ENCODE assay signal across 1 cellular context in the genomic region with DNA sequence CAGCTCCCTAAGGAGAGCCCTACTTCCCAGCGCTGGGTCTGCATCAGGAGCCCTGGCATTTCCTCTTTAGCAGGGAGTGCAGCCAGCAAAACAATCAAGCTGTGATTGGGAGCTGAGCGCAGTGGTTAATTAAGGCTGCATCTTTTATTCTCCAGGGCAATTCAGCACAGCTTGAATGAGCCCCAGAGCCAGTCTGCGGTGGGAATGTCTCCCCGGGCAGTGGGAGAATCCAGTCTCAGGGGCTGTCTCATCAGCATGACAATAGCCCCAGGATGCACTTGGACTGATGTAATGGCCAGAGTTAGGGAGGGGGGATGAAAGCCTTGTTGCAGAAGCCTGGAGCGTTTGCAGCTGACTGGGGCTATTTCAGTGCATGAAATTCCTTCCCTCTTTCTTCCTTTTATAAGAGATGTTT.
TF ChIP-seq lines count a peak whose summit lies in the region.

No MANE protein-coding gene starts in this region.

TF ChIP-seq in WTC11, 78 proteins besides CTCF, POLR2A, EP300 and RAD21 (continued from another document and continues in another):
- TF ChIP-seq, protein P1, sequence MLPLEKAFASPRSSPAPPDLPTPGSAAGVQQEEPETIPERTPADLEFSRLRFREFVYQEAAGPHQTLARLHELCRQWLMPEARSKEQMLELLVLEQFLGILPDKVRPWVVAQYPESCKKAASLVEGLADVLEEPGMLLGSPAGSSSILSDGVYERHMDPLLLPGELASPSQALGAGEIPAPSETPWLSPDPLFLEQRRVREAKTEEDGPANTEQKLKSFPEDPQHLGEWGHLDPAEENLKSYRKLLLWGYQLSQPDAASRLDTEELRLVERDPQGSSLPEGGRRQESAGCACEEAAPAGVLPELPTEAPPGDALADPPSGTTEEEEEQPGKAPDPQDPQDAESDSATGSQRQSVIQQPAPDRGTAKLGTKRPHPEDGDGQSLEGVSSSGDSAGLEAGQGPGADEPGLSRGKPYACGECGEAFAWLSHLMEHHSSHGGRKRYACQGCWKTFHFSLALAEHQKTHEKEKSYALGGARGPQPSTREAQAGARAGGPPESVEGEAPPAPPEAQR (CRISPR knock-in tag; IDR thresholded peaks at IDR 0.05): no peak
- TF ChIP-seq, protein P2, sequence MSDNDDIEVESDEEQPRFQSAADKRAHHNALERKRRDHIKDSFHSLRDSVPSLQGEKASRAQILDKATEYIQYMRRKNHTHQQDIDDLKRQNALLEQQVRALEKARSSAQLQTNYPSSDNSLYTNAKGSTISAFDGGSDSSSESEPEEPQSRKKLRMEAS (CRISPR knock-in tag; IDR thresholded peaks at IDR 0.05): 0 out of 2 replicates have a peak, but pooled peaks have one; percentile 33
- TF ChIP-seq, protein P3, sequence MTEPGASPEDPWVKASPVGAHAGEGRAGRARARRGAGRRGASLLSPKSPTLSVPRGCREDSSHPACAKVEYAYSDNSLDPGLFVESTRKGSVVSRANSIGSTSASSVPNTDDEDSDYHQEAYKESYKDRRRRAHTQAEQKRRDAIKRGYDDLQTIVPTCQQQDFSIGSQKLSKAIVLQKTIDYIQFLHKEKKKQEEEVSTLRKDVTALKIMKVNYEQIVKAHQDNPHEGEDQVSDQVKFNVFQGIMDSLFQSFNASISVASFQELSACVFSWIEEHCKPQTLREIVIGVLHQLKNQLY (CRISPR knock-in tag; IDR thresholded peaks at IDR 0.05): no peak
- TF ChIP-seq, protein P4, sequence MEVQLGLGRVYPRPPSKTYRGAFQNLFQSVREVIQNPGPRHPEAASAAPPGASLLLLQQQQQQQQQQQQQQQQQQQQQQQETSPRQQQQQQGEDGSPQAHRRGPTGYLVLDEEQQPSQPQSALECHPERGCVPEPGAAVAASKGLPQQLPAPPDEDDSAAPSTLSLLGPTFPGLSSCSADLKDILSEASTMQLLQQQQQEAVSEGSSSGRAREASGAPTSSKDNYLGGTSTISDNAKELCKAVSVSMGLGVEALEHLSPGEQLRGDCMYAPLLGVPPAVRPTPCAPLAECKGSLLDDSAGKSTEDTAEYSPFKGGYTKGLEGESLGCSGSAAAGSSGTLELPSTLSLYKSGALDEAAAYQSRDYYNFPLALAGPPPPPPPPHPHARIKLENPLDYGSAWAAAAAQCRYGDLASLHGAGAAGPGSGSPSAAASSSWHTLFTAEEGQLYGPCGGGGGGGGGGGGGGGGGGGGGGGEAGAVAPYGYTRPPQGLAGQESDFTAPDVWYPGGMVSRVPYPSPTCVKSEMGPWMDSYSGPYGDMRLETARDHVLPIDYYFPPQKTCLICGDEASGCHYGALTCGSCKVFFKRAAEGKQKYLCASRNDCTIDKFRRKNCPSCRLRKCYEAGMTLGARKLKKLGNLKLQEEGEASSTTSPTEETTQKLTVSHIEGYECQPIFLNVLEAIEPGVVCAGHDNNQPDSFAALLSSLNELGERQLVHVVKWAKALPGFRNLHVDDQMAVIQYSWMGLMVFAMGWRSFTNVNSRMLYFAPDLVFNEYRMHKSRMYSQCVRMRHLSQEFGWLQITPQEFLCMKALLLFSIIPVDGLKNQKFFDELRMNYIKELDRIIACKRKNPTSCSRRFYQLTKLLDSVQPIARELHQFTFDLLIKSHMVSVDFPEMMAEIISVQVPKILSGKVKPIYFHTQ (CRISPR knock-in tag; IDR thresholded peaks at IDR 0.05): no peak
- TF ChIP-seq ETV6 (CRISPR knock-in tag; IDR thresholded peaks at IDR 0.05) (peak; percentile 82), ZNF219 (CRISPR knock-in tag; IDR thresholded peaks at IDR 0.05; ENCODE audit: borderline replicate concordance) (no peak; the same call in 1 of the 2 replicates), HMGA2 (CRISPR knock-in tag; IDR thresholded peaks at IDR 0.05) (no peak), MXD4 (CRISPR knock-in tag; IDR thresholded peaks at IDR 0.05; ENCODE audit: borderline replicate concordance) (no peak), NFE2L1 (CRISPR knock-in tag; IDR thresholded peaks at IDR 0.05) (no peak), SMAD4 (CRISPR knock-in tag; IDR thresholded peaks at IDR 0.05) (no peak), ZNF671 (CRISPR knock-in tag; IDR thresholded peaks at IDR 0.05) (no peak), TP53 (CRISPR knock-in tag; IDR thresholded peaks at IDR 0.05) (no peak), ZNF138 (CRISPR knock-in tag; conservative IDR thresholded peaks at IDR 0.05) (no peak), ZNF232 (CRISPR knock-in tag; IDR thresholded peaks at IDR 0.05) (no peak), CREB1 (CRISPR knock-in tag; IDR thresholded peaks at IDR 0.05) (no peak), ZNF396 (CRISPR knock-in tag; IDR thresholded peaks at IDR 0.05; ENCODE audit: borderline replicate concordance) (no peak), GTF2I (CRISPR knock-in tag; conservative IDR thresholded peaks at IDR 0.05) (no peak), CBFB (CRISPR knock-in tag; IDR thresholded peaks at IDR 0.05; ENCODE audit: low read depth) (peak; percentile 87; the same call in 1 of the 2 replicates), MYBL2 (CRISPR knock-in tag; IDR thresholded peaks at IDR 0.05) (no peak), TCF7 (CRISPR knock-in tag; IDR thresholded peaks at IDR 0.05; ENCODE audit: low read depth) (no peak)
- TF ChIP-seq, protein P5, sequence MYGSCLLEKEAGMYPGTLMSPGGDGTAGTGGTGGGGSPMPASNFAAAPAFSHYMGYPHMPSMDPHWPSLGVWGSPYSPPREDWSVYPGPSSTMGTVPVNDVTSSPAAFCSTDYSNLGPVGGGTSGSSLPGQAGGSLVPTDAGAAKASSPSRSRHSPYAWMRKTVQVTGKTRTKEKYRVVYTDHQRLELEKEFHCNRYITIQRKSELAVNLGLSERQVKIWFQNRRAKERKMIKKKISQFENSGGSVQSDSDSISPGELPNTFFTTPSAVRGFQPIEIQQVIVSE (CRISPR knock-in tag; IDR thresholded peaks at IDR 0.05; ENCODE audit: borderline replicate concordance): no peak
- TF ChIP-seq, protein P6, sequence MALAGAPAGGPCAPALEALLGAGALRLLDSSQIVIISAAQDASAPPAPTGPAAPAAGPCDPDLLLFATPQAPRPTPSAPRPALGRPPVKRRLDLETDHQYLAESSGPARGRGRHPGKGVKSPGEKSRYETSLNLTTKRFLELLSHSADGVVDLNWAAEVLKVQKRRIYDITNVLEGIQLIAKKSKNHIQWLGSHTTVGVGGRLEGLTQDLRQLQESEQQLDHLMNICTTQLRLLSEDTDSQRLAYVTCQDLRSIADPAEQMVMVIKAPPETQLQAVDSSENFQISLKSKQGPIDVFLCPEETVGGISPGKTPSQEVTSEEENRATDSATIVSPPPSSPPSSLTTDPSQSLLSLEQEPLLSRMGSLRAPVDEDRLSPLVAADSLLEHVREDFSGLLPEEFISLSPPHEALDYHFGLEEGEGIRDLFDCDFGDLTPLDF (CRISPR knock-in tag; IDR thresholded peaks at IDR 0.05): no peak
- TF ChIP-seq, protein P7, sequence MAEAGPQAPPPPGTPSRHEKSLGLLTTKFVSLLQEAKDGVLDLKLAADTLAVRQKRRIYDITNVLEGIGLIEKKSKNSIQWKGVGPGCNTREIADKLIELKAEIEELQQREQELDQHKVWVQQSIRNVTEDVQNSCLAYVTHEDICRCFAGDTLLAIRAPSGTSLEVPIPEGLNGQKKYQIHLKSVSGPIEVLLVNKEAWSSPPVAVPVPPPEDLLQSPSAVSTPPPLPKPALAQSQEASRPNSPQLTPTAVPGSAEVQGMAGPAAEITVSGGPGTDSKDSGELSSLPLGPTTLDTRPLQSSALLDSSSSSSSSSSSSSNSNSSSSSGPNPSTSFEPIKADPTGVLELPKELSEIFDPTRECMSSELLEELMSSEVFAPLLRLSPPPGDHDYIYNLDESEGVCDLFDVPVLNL (CRISPR knock-in tag; IDR thresholded peaks at IDR 0.05; ENCODE audit: borderline replicate concordance, low read depth): no peak
- TF ChIP-seq, protein P8, sequence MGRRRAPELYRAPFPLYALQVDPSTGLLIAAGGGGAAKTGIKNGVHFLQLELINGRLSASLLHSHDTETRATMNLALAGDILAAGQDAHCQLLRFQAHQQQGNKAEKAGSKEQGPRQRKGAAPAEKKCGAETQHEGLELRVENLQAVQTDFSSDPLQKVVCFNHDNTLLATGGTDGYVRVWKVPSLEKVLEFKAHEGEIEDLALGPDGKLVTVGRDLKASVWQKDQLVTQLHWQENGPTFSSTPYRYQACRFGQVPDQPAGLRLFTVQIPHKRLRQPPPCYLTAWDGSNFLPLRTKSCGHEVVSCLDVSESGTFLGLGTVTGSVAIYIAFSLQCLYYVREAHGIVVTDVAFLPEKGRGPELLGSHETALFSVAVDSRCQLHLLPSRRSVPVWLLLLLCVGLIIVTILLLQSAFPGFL (CRISPR knock-in tag; IDR thresholded peaks at IDR 0.05; ENCODE audit: borderline replicate concordance): no peak
- TF ChIP-seq, protein P9, sequence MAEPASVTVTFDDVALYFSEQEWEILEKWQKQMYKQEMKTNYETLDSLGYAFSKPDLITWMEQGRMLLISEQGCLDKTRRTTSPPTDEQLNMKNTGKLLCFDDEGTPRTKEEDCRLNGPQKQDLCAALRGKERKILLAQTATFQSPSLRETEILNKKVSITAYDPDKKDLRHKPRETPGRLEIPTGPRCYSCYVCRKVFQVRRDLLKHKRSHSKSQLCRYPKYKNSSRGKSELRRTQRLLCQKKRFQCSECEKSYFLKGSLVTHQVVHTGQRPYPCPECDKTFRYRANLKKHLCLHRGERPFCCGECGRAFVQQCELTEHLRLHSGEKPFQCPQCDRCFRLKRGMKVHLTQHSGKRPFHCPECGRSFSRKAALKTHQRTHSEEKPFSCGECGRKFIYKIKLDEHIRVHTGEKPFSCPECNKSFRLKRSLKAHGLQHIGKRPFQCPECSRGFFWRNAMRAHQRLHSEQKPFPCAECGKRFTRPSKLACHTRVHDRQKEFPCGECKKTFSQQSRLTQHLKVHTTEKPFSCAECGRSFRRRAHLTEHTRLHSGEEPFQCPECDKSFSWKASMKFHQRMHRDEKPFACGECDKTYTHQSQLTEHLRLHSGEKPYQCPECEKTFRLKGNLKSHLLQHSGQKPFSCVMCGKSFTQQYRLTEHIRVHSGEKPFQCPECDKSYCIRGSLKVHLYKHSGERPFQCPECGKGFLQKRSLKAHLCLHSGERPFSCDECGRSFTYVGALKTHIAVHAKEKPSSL (CRISPR knock-in tag; conservative IDR thresholded peaks at IDR 0.05): no peak
- TF ChIP-seq, protein P10, sequence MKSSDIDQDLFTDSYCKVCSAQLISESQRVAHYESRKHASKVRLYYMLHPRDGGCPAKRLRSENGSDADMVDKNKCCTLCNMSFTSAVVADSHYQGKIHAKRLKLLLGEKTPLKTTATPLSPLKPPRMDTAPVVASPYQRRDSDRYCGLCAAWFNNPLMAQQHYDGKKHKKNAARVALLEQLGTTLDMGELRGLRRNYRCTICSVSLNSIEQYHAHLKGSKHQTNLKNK (CRISPR knock-in tag; IDR thresholded peaks at IDR 0.05): no peak
- TF ChIP-seq, protein P11, sequence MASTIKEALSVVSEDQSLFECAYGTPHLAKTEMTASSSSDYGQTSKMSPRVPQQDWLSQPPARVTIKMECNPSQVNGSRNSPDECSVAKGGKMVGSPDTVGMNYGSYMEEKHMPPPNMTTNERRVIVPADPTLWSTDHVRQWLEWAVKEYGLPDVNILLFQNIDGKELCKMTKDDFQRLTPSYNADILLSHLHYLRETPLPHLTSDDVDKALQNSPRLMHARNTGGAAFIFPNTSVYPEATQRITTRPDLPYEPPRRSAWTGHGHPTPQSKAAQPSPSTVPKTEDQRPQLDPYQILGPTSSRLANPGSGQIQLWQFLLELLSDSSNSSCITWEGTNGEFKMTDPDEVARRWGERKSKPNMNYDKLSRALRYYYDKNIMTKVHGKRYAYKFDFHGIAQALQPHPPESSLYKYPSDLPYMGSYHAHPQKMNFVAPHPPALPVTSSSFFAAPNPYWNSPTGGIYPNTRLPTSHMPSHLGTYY (CRISPR knock-in tag; IDR thresholded peaks at IDR 0.05): no peak
- TF ChIP-seq, protein P12, sequence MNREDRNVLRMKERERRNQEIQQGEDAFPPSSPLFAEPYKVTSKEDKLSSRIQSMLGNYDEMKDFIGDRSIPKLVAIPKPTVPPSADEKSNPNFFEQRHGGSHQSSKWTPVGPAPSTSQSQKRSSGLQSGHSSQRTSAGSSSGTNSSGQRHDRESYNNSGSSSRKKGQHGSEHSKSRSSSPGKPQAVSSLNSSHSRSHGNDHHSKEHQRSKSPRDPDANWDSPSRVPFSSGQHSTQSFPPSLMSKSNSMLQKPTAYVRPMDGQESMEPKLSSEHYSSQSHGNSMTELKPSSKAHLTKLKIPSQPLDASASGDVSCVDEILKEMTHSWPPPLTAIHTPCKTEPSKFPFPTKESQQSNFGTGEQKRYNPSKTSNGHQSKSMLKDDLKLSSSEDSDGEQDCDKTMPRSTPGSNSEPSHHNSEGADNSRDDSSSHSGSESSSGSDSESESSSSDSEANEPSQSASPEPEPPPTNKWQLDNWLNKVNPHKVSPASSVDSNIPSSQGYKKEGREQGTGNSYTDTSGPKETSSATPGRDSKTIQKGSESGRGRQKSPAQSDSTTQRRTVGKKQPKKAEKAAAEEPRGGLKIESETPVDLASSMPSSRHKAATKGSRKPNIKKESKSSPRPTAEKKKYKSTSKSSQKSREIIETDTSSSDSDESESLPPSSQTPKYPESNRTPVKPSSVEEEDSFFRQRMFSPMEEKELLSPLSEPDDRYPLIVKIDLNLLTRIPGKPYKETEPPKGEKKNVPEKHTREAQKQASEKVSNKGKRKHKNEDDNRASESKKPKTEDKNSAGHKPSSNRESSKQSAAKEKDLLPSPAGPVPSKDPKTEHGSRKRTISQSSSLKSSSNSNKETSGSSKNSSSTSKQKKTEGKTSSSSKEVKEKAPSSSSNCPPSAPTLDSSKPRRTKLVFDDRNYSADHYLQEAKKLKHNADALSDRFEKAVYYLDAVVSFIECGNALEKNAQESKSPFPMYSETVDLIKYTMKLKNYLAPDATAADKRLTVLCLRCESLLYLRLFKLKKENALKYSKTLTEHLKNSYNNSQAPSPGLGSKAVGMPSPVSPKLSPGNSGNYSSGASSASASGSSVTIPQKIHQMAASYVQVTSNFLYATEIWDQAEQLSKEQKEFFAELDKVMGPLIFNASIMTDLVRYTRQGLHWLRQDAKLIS (CRISPR knock-in tag; IDR thresholded peaks at IDR 0.05; ENCODE audit: borderline replicate concordance): no peak
- TF ChIP-seq, protein P13, sequence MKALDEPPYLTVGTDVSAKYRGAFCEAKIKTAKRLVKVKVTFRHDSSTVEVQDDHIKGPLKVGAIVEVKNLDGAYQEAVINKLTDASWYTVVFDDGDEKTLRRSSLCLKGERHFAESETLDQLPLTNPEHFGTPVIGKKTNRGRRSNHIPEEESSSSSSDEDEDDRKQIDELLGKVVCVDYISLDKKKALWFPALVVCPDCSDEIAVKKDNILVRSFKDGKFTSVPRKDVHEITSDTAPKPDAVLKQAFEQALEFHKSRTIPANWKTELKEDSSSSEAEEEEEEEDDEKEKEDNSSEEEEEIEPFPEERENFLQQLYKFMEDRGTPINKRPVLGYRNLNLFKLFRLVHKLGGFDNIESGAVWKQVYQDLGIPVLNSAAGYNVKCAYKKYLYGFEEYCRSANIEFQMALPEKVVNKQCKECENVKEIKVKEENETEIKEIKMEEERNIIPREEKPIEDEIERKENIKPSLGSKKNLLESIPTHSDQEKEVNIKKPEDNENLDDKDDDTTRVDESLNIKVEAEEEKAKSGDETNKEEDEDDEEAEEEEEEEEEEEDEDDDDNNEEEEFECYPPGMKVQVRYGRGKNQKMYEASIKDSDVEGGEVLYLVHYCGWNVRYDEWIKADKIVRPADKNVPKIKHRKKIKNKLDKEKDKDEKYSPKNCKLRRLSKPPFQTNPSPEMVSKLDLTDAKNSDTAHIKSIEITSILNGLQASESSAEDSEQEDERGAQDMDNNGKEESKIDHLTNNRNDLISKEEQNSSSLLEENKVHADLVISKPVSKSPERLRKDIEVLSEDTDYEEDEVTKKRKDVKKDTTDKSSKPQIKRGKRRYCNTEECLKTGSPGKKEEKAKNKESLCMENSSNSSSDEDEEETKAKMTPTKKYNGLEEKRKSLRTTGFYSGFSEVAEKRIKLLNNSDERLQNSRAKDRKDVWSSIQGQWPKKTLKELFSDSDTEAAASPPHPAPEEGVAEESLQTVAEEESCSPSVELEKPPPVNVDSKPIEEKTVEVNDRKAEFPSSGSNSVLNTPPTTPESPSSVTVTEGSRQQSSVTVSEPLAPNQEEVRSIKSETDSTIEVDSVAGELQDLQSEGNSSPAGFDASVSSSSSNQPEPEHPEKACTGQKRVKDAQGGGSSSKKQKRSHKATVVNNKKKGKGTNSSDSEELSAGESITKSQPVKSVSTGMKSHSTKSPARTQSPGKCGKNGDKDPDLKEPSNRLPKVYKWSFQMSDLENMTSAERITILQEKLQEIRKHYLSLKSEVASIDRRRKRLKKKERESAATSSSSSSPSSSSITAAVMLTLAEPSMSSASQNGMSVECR (CRISPR knock-in tag; IDR thresholded peaks at IDR 0.05; ENCODE audit: borderline replicate concordance): no peak
